In the genomic region with DNA sequence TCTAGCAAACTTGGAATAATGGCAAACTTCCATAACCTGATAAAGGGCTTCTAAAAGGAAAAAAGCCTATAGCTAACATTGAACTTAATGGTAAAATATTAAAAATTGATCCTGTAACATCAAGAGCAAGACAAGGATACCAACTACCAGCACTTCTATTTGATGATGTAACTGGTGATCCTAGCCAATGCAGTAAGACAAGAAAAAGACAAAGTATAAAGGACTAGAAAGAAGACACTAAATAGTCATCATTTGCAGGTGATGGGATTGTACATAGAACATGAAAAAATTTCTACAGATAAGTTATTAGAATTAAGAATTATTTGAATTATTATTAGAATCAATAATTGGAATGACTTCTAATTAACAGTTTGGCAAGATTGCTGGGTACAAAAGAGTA, we compare ENCODE assay signal across 20 cellular contexts. TPM values are rescaled to one million over a fixed set of nuclear protein-coding genes. Genes with fewer than 3 reads are reported as not detected.
DNase-seq lines count a peak whose midpoint lies in the region; ATAC-seq, FAIRE-seq and TF ChIP-seq lines count a peak whose summit lies in the region.
"Had no signal": no experiment of that assay in that cellular context is flagged by ENCODE, and none has a peak within 500 bp of the region (broad histone marks: within the 10 kb centered on the region; RNA-seq: fewer than 3 reads in every experiment).

No MANE protein-coding gene starts in this region.

- H3K4me3 ChIP-seq in HepG2 (replicated peaks in 1 of 3; ENCODE audit: insufficient read depth in 1 of 3, low read depth in 2 of 3, low read length in 3 of 3) (no peak overlapping the region), right lobe of liver (no peak overlapping the region), RWPE2 (ENCODE audit: severe bottlenecking) (no peak overlapping the region), endodermal cell (ENCODE audit: low read length) (peak overlapping the region; percentile 33), keratinocyte (ENCODE audit: control insufficient read depth in 2 of 3, extremely low read depth in 1 of 3, insufficient read depth in 2 of 3, low read depth in 1 of 3, low read length in 3 of 3) (no peak overlapping the region)
- H3K4me3 ChIP-seq: GM23338 had no signal

- H3K4me3 Mint-ChIP-seq in endodermal cell, result no peak overlapping the region
- H3K4me3 Mint-ChIP-seq: CD4-positive, CD25-positive, alpha-beta regulatory T cell; CD8-positive, alpha-beta T cell; GM23338; H9 had no signal

- in situ Hi-C loops in HepG2 (cut with HindIII; ENCODE audit: extremely low pct_ligation_motif_present, low pct_unique_long_range_greater_than_20kb), result no loop called here

- CTCF ChIA-PET in HepG2 (lab: Yijun Ruan, JAX; ENCODE audit: low intra/inter-chr PET ratio, low total read pairs), result no interaction called here

- H3K27me3 ChIP-seq in HepG2 (ENCODE audit: control insufficient read depth in 1 of 2, insufficient read depth in 2 of 2, low read length in 2 of 2), result no peaks in the 10 kb centered on the region
- no peaks in the 10 kb centered on the region for H3K27me3 ChIP-seq in right lobe of liver
- H3K27me3 ChIP-seq in RWPE2 (ENCODE audit: insufficient read depth, poor library complexity, severe bottlenecking), result no peaks in the 10 kb centered on the region
- no peaks in the 10 kb centered on the region for H3K27me3 ChIP-seq in endodermal cell (ENCODE audit: control insufficient read depth, insufficient read depth, low read length, poor library complexity, severe bottlenecking)
- no peaks in the 10 kb centered on the region for H3K27me3 ChIP-seq in keratinocyte (ENCODE audit: control insufficient read depth, extremely low read depth, insufficient read depth, low read length)

- no peak overlapping the region for H2AFZ ChIP-seq in HepG2 (ENCODE audit: low read length)
- H2AFZ ChIP-seq in keratinocyte (ENCODE audit: control insufficient read depth, low read length), result no peak overlapping the region
- H2AFZ ChIP-seq: GM23338 had no signal

- H3K79me2 ChIP-seq in HepG2 (ENCODE audit: insufficient read depth, low read length) (no peaks in the 10 kb centered on the region), keratinocyte (ENCODE audit: control insufficient read depth, insufficient read depth, low read length) (no peaks in the 10 kb centered on the region)

- BruUV-seq in HepG2 (replicated peaks; lab: Mats Ljungman, UMichigan), result no TSS peak

- H3K4me2 ChIP-seq in HepG2 (ENCODE audit: low read depth, low read length) (no peak overlapping the region), keratinocyte (ENCODE audit: control insufficient read depth, extremely low read depth, insufficient read depth, low read depth, low read length) (no peak overlapping the region)
- H3K4me2 ChIP-seq: GM23338 had no signal

- intact Hi-C loops in HepG2 (cut with micrococcal nuclease; ENCODE audit: unreplicated experiment) (no loop called here), right lobe of liver (cut with DNase I) (no loop called here)

- TF ChIP-seq EP300 in HepG2 (IDR thresholded peaks at IDR 0.05; ENCODE audit: low read depth in 2 of 2, low read length in 2 of 2) (no peak), HepG2 (CRISPR knock-in tag; IDR thresholded peaks at IDR 0.05; ENCODE audit: borderline replicate concordance) (no peak)

- TF ChIP-seq POLR2A in HepG2 (IDR thresholded peaks at IDR 0.05; ENCODE audit: insufficient read depth in 1 of 2, low read depth in 2 of 2, low read length in 2 of 2) (no peak), right lobe of liver (IDR thresholded peaks at IDR 0.05) (no peak)

- no peak overlapping the region for H3K9ac ChIP-seq in HepG2 (ENCODE audit: insufficient read depth, low read depth, low read length)
- H3K9ac ChIP-seq in endodermal cell (ENCODE audit: extremely low read depth, low read length, poor library complexity, severe bottlenecking), result no peak overlapping the region
- no peak overlapping the region for H3K9ac ChIP-seq in keratinocyte (ENCODE audit: control insufficient read depth, extremely low read depth, insufficient read depth, low read length)

- H3K9me3 ChIP-seq in HepG2 (ENCODE audit: low read length) (peaks cover 11% of the 10 kb centered on the region; the same call in 1 of the 2 replicates), right lobe of liver (peaks cover 0 to 4% (median 1%) of the 10 kb centered on the region in 4 donors), RWPE2 (ENCODE audit: severe bottlenecking) (peaks cover 5% of the 10 kb centered on the region), endodermal cell (ENCODE audit: control insufficient read depth, low read length) (peaks cover 15% of the 10 kb centered on the region), keratinocyte (ENCODE audit: control insufficient read depth, low read depth, low read length) (no peaks in the 10 kb centered on the region)

- no peak for TF ChIP-seq CTCF in HepG2 (CRISPR knock-in tag; IDR thresholded peaks at IDR 0.05)
- no peak for TF ChIP-seq CTCF in right lobe of liver (IDR thresholded peaks at IDR 0.05)
- TF ChIP-seq CTCF in RWPE2 (IDR thresholded peaks at IDR 0.05; ENCODE audit: poor library complexity, severe bottlenecking), result no peak
- no peak for TF ChIP-seq CTCF in endodermal cell (conservative IDR thresholded peaks at IDR 0.05)
- no peak for TF ChIP-seq CTCF in keratinocyte (optimal IDR thresholded peaks at IDR 0.05 in 1 of 3, IDR thresholded peaks at IDR 0.05 in 1 of 3, conservative IDR thresholded peaks at IDR 0.05 in 1 of 3; ENCODE audit: extremely low read depth in 1 of 3, insufficient read depth in 2 of 3, low read length in 3 of 3)

- H3K36me3 ChIP-seq in HepG2 (replicated peaks in 1 of 2; ENCODE audit: control insufficient read depth in 1 of 2, insufficient read depth in 2 of 2, low read length in 2 of 2) (no peaks in the 10 kb centered on the region; a peak in 1 of 5 replicates), right lobe of liver (no peaks in the 10 kb centered on the region), RWPE2 (ENCODE audit: low read depth) (peaks cover 27% of the 10 kb centered on the region), endodermal cell (ENCODE audit: control insufficient read depth, insufficient read depth, low read length) (peaks cover 49% of the 10 kb centered on the region), keratinocyte (ENCODE audit: control insufficient read depth in 2 of 2, extremely low read depth in 1 of 2, insufficient read depth in 2 of 2, low read length in 2 of 2) (peaks cover 9 to 22% of the 10 kb centered on the region in 2 experiments)

- no peak for TF ChIP-seq RAD21 in HepG2 (CRISPR knock-in tag; IDR thresholded peaks at IDR 0.05)

- POLR2A ChIA-PET in HepG2 (lab: Yijun Ruan, JAX), result no interaction called here

- no peak overlapping the region for H3K27ac Mint-ChIP-seq in endodermal cell
- H3K27ac Mint-ChIP-seq: CD4-positive, CD25-positive, alpha-beta regulatory T cell; CD8-positive, alpha-beta T cell; GM23338; H9 had no signal

- H3K9me3 Mint-ChIP-seq in endodermal cell, result peaks cover 17% of the 10 kb centered on the region

- H3K4me1 ChIP-seq in HepG2 (ENCODE audit: insufficient read depth, low read length) (peaks cover 6% of the 10 kb centered on the region; the same call in 1 of the 2 replicates), right lobe of liver (no peaks in the 10 kb centered on the region), RWPE2 (ENCODE audit: insufficient read depth, poor library complexity, severe bottlenecking) (peaks cover 17% of the 10 kb centered on the region), endodermal cell (ENCODE audit: control insufficient read depth, insufficient read depth, low read length) (no peaks in the 10 kb centered on the region), keratinocyte (ENCODE audit: control insufficient read depth, extremely low read depth, insufficient read depth, low read length) (peaks cover 14% of the 10 kb centered on the region)
- H3K4me1 ChIP-seq: Caco-2 had no signal

- H4K20me1 ChIP-seq in HepG2 (ENCODE audit: insufficient read depth, low read length) (no peaks in the 10 kb centered on the region), keratinocyte (ENCODE audit: control insufficient read depth, extremely low read depth, insufficient read depth, low read length) (no peaks in the 10 kb centered on the region)

- H3K36me3 Mint-ChIP-seq in endodermal cell (ENCODE audit: low read depth), result peaks cover 58% of the 10 kb centered on the region
- H3K36me3 Mint-ChIP-seq: CD8-positive, alpha-beta T cell had no signal

- ATAC-seq in HepG2 (no peak), right lobe of liver (no peak), RWPE2 (ENCODE audit: low read depth) (no peak), GM21723 (IDR thresholded peaks at IDR 0.05; ENCODE audit: unreplicated experiment) (no peak)
- ATAC-seq: CD8-positive, alpha-beta T cell; GM23338 had no signal

- FAIRE-seq in HepG2 (lab: Jason Lieb, UNC) (no peak), keratinocyte (lab: Jason Lieb, UNC) (peak; percentile 13)
- FAIRE-seq: G401.6, GM12892, GM19239 had no signal

- no peaks in the 10 kb centered on the region for H3K27me3 Mint-ChIP-seq in endodermal cell (ENCODE audit: insufficient read depth)
- H3K27me3 Mint-ChIP-seq: CD4-positive, CD25-positive, alpha-beta regulatory T cell had no signal

- dilution Hi-C loops in keratinocyte (cut with MboI; ENCODE audit: extremely low pct_ligation_motif_present, low sequenced_read_pairs), result no loop called here

- H3K4me1 Mint-ChIP-seq in endodermal cell, result peaks cover 9% of the 10 kb centered on the region
- H3K4me1 Mint-ChIP-seq: CD4-positive, CD25-positive, alpha-beta regulatory T cell had no signal

- H3K27ac ChIP-seq in HepG2 (ENCODE audit: extremely low read length, insufficient read depth, low read length), result no peak overlapping the region
- no peak overlapping the region for H3K27ac ChIP-seq in right lobe of liver
- H3K27ac ChIP-seq in RWPE2 (ENCODE audit: poor library complexity, severe bottlenecking), result peak overlapping the region; percentile 64
- H3K27ac ChIP-seq in endodermal cell (ENCODE audit: low read depth, low read length), result no peak overlapping the region
- no peak overlapping the region for H3K27ac ChIP-seq in keratinocyte (ENCODE audit: control insufficient read depth, insufficient read depth, low read length)
- H3K27ac ChIP-seq: 22Rv1 had no signal

- DNase-seq in HepG2 (ENCODE audit: low spot score) (no peak), right lobe of liver (no peak), RWPE2 (ENCODE audit: low spot score) (no peak), endodermal cell (no peak), keratinocyte (ENCODE audit: low read depth, low spot score) (no peak), ecto neural progenitor cell (ENCODE audit: low spot score) (no peak)
- DNase-seq in stimulated activated CD4-positive, alpha-beta T cell treated with anti-CD3 and anti-CD28 coated beads, Interleukin-15, amount 100 ng/mL, for 24 hours, result no peak
- DNase-seq: C1 segment of cervical spinal cord; Caco-2; CD4-positive, CD25-positive, alpha-beta regulatory T cell; CD8-positive, alpha-beta T cell; DMS153; DND-41; H9 had no signal

- H3K9me1 ChIP-seq in keratinocyte (ENCODE audit: control insufficient read depth, extremely low read depth, insufficient read depth, low read length), result no peaks in the 10 kb centered on the region

RNA-seq across cellular contexts. Expression of gene B9D1, which starts 37.0 kb away (rescaled TPM):
- total RNA-seq in HepG2 (2016; rRNA removed; fragmentation: Illumina TruSeq; extraction: Trizol) (26.2 and 27.7 TPM in 2 replicates), right lobe of liver (10 to 100 TPM in 2 of 6 experiments, 1 to 10 TPM in 4; 2.3 to 27.9 (median 5.7) TPM), endodermal cell (10 to 100 TPM; 37.7 to 42.8 TPM)
- total RNA-seq in HepG2 (2016; cell fraction: cytosol; rRNA removed; fragmentation: Illumina TruSeq; extraction: Trizol; ENCODE audit: low read depth), result 7.2 and 9.1 TPM in 2 replicates
- 28.5 TPM in 2 replicates for total RNA-seq in HepG2 (2016; cell fraction: insoluble cytoplasmic fraction; rRNA removed; fragmentation: Illumina TruSeq; extraction: Trizol)
- total RNA-seq in HepG2 (2016; cell fraction: membrane; rRNA removed; fragmentation: Illumina TruSeq; extraction: Trizol), result 9.6 and 12.5 TPM in 2 replicates
- total RNA-seq in HepG2 (2016; cell fraction: nucleus; rRNA removed; fragmentation: Illumina TruSeq; extraction: Trizol), result 16.8 and 19.2 TPM in 2 replicates
- polyA plus RNA-seq in HepG2 (2011; rRNA removed) (28.7 and 31.1 TPM in 2 replicates), keratinocyte (27.1 to 31.7 TPM (median 30.3 TPM) in 3 replicates)
- 19.7 and 34.3 TPM in 2 replicates for polyA plus RNA-seq in HepG2 (2011; cell fraction: cytosol; rRNA removed)
- polyA plus RNA-seq in HepG2 (2011; cell fraction: nucleus; rRNA removed), result 46.3 and 48.7 TPM in 2 replicates
- 11.8 and 12.8 TPM in 2 replicates for polyA plus RNA-seq in HepG2 (2012)
- 6.7 and 10.3 TPM in 2 replicates for polyA plus RNA-seq in HepG2 (2016; cell fraction: cytosol; fragmentation: Illumina TruSeq; extraction: Trizol; ENCODE audit: low read depth)
- polyA plus RNA-seq in HepG2 (2016; cell fraction: insoluble cytoplasmic fraction; fragmentation: Illumina TruSeq; extraction: Trizol; ENCODE audit: low read depth), result 27.9 and 32.0 TPM in 2 replicates
- 6.2 and 7.2 TPM in 2 replicates for polyA plus RNA-seq in HepG2 (2016; cell fraction: membrane; fragmentation: Illumina TruSeq; extraction: Trizol; ENCODE audit: low read depth)
- polyA plus RNA-seq in HepG2 (2016; cell fraction: nucleus; fragmentation: Illumina TruSeq; extraction: Trizol; ENCODE audit: insufficient read depth, low read depth), result 31.9 and 36.2 TPM in 2 replicates
- 24.4 and 68.8 TPM in 2 replicates for polyA minus RNA-seq in HepG2 (2011; rRNA and poly(A)+ RNA removed; ENCODE audit: low replicate concordance)
- polyA minus RNA-seq in HepG2 (2011; cell fraction: cytosol; rRNA and poly(A)+ RNA removed), result 7.4 and 11.4 TPM in 2 replicates
- polyA minus RNA-seq in HepG2 (2011; cell fraction: nucleus; rRNA and poly(A)+ RNA removed), result 19.1 and 22.0 TPM in 2 replicates
- polyA plus RNA-seq in endodermal cell (2013, experiment 1 of 2), result 28.5 TPM
- 25.0 TPM for polyA plus RNA-seq in endodermal cell (2013, experiment 2 of 2)
- polyA plus RNA-seq in keratinocyte (2011; ENCODE audit: low read depth), result 2.7 TPM
- polyA plus RNA-seq in keratinocyte (2011; cell fraction: cytosol; rRNA removed), result 21.7 and 33.7 TPM in 2 replicates
- 17.1 and 23.4 TPM in 2 replicates for polyA plus RNA-seq in keratinocyte (2011; cell fraction: nucleus; rRNA removed)
- 8.4 and 21.4 TPM in 2 replicates for polyA plus RNA-seq in keratinocyte (2012; ENCODE audit: low replicate concordance)
- 14.9 to 31.9 TPM (median 26.9 TPM) in 3 replicates for polyA minus RNA-seq in keratinocyte
- 18.2 TPM for polyA minus RNA-seq in keratinocyte (2011; cell fraction: cytosol; rRNA and poly(A)+ RNA removed)
- 8.0 and 8.7 TPM in 2 replicates for polyA minus RNA-seq in keratinocyte (2011; cell fraction: nucleus; rRNA and poly(A)+ RNA removed)

RNA-seq across cellular contexts. Expression of gene MAPK7, which starts 52.8 kb away (rescaled TPM):
- 2.9 and 3.7 TPM in 2 replicates for total RNA-seq in HepG2 (2016; rRNA removed; fragmentation: Illumina TruSeq; extraction: Trizol)
- 2.7 and 3.5 TPM in 2 replicates for total RNA-seq in HepG2 (2016; cell fraction: cytosol; rRNA removed; fragmentation: Illumina TruSeq; extraction: Trizol; ENCODE audit: low read depth)
- total RNA-seq in HepG2 (2016; cell fraction: insoluble cytoplasmic fraction; rRNA removed; fragmentation: Illumina TruSeq; extraction: Trizol), result 3.5 and 4.6 TPM in 2 replicates
- total RNA-seq in HepG2 (2016; cell fraction: membrane; rRNA removed; fragmentation: Illumina TruSeq; extraction: Trizol), result 4.4 and 4.5 TPM in 2 replicates
- 5.1 and 5.6 TPM in 2 replicates for total RNA-seq in HepG2 (2016; cell fraction: nucleus; rRNA removed; fragmentation: Illumina TruSeq; extraction: Trizol)
- polyA plus RNA-seq in HepG2 (2011; rRNA removed), result 5.9 and 6.4 TPM in 2 replicates
- 2.6 TPM in 2 replicates for polyA plus RNA-seq in HepG2 (2011; cell fraction: cytosol; rRNA removed)
- polyA plus RNA-seq in HepG2 (2011; cell fraction: nucleus; rRNA removed), result 15.5 and 19.3 TPM in 2 replicates
- polyA plus RNA-seq in HepG2 (2012), result 4.7 and 7.2 TPM in 2 replicates
- polyA plus RNA-seq in HepG2 (2016; cell fraction: cytosol; fragmentation: Illumina TruSeq; extraction: Trizol; ENCODE audit: low read depth), result 2.3 and 3.1 TPM in 2 replicates
- polyA plus RNA-seq in HepG2 (2016; cell fraction: insoluble cytoplasmic fraction; fragmentation: Illumina TruSeq; extraction: Trizol; ENCODE audit: low read depth), result 5.8 and 8.5 TPM in 2 replicates
- 4.2 TPM in 2 replicates for polyA plus RNA-seq in HepG2 (2016; cell fraction: membrane; fragmentation: Illumina TruSeq; extraction: Trizol; ENCODE audit: low read depth)
- 12.9 and 19.5 TPM in 2 replicates for polyA plus RNA-seq in HepG2 (2016; cell fraction: nucleus; fragmentation: Illumina TruSeq; extraction: Trizol; ENCODE audit: insufficient read depth, low read depth)
- 23.8 and 23.9 TPM in 2 replicates for polyA minus RNA-seq in HepG2 (2011; rRNA and poly(A)+ RNA removed; ENCODE audit: low replicate concordance)
- 4.7 and 7.5 TPM in 2 replicates for polyA minus RNA-seq in HepG2 (2011; cell fraction: cytosol; rRNA and poly(A)+ RNA removed)
- polyA minus RNA-seq in HepG2 (2011; cell fraction: nucleus; rRNA and poly(A)+ RNA removed), result 20.3 and 20.4 TPM in 2 replicates
- total RNA-seq in right lobe of liver, result 1 to 10 TPM; 5.7 to 9.2 (median 6.7) TPM
- 10 to 100 TPM; 33.3 to 53.4 TPM for total RNA-seq in endodermal cell
- polyA plus RNA-seq in endodermal cell (2013, experiment 1 of 2), result 29.3 TPM
- polyA plus RNA-seq in endodermal cell (2013, experiment 2 of 2), result 25.5 TPM
- polyA plus RNA-seq in keratinocyte, result 4.3 to 11.1 TPM (median 5.4 TPM) in 3 replicates
- polyA plus RNA-seq in keratinocyte (2011; ENCODE audit: low read depth), result 2.8 TPM
- polyA plus RNA-seq in keratinocyte (2011; cell fraction: cytosol; rRNA removed), result 5.5 and 7.5 TPM in 2 replicates
- 18.1 and 19.4 TPM in 2 replicates for polyA plus RNA-seq in keratinocyte (2011; cell fraction: nucleus; rRNA removed)
- 12.9 and 14.2 TPM in 2 replicates for polyA plus RNA-seq in keratinocyte (2012; ENCODE audit: low replicate concordance)
- 14.9 to 65.1 TPM (median 19.7 TPM) in 3 replicates for polyA minus RNA-seq in keratinocyte
- 15.2 TPM for polyA minus RNA-seq in keratinocyte (2011; cell fraction: cytosol; rRNA and poly(A)+ RNA removed)
- polyA minus RNA-seq in keratinocyte (2011; cell fraction: nucleus; rRNA and poly(A)+ RNA removed), result 25.7 and 26.4 TPM in 2 replicates
